Comparison of ENCODE assay signal across 21 cellular contexts in genomic region chr20:48238781-48239180, GRCh38.
DNase-seq lines count a peak whose midpoint lies in the region; ATAC-seq and TF ChIP-seq lines count a peak whose summit lies in the region.
"Had no signal": no experiment of that assay in that cellular context is flagged by ENCODE, and none has a peak within 500 bp of the region (broad histone marks: within the 10 kb centered on the region; RNA-seq: fewer than 3 reads in every experiment).

No MANE protein-coding gene starts in this region.

- no peak for TF ChIP-seq EP300 in gastroesophageal sphincter (IDR thresholded peaks at IDR 0.05)
- TF ChIP-seq EP300 in upper lobe of left lung (IDR thresholded peaks at IDR 0.05) = no peak

- H3K27me3 ChIP-seq in PC-9 (ENCODE audit: insufficient read depth, low read depth) (no peaks in the 10 kb centered on the region), gastroesophageal sphincter (no peaks in the 10 kb centered on the region), upper lobe of left lung (no peaks in the 10 kb centered on the region)
- H3K27me3 ChIP-seq: tibial nerve had no signal

- H3K79me2 ChIP-seq in PC-9 (ENCODE audit: low read depth) = no peaks in the 10 kb centered on the region

- peak overlapping the region; percentile 34 for H3K27ac ChIP-seq in PC-9
- H3K27ac ChIP-seq in gastroesophageal sphincter = peak overlapping the region in 3 of 4 donors; percentile 18 to 67 (median 64)
- H3K27ac ChIP-seq in upper lobe of left lung = no peak overlapping the region
- H3K27ac ChIP-seq: spleen, tibial nerve, WERI-Rb-1 had no signal

- BruUV-seq in PC-9 (replicated peaks; lab: Mats Ljungman, UMichigan) = no TSS peak

- no peaks in the 10 kb centered on the region; the same call in 1 of the 2 replicates for H3K9me3 ChIP-seq in PC-9 (ENCODE audit: insufficient read depth, low read depth)
- no peaks in the 10 kb centered on the region for H3K9me3 ChIP-seq in gastroesophageal sphincter
- H3K9me3 ChIP-seq in upper lobe of left lung = no peaks in the 10 kb centered on the region
- H3K9me3 ChIP-seq: spleen, tibial nerve had no signal

- H3K9me2 ChIP-seq in PC-9 (ENCODE audit: insufficient read depth) = no peaks in the 10 kb centered on the region

- no peak for ATAC-seq in gastroesophageal sphincter
- ATAC-seq in upper lobe of left lung (ENCODE audit: low FRiP score in 2 of 2) = no peak
- ATAC-seq: activated CD8-positive, alpha-beta memory T cell treated with anti-CD3 and anti-CD28 coated beads, Interleukin-2, amount 10 ng/mL, durations not matched to agents 7 days and 5 days; left colon; stimulated activated naive B cell treated with anti-CD40 and anti-IgM and Interleukin-4, amounts not matched to agents 10 μg/mL and 1 μg/mL and 100 μg/mL, for 72 hours had no signal

- WGBS in gastroesophageal sphincter (ENCODE audit: low coverage in 1 of 2), 2 donors = 46 to 55% methylated on average over 2 of the region's 4 CpGs
- 67 to 70% methylated on average over 4 of the region's 4 CpGs for WGBS in upper lobe of left lung, 2 donors

- H3K4me3 ChIP-seq in PC-9 (no peak overlapping the region), gastroesophageal sphincter (no peak overlapping the region), upper lobe of left lung (no peak overlapping the region)
- H3K4me3 ChIP-seq: spleen, tibial nerve had no signal

- peak; percentile 31 for DNase-seq in AG20443 (ENCODE audit: low spot score)
- DNase-seq in PC-9 = no peak
- peak; percentile 59 for DNase-seq in renal cortical epithelial cell (ENCODE audit: low read depth)
- DNase-seq in stimulated activated naive CD4-positive, alpha-beta T cell treated with Interleukin-2 at 50 U/mL for 16 hours (lab: John Stamatoyannopoulos, UW) = no peak
- DNase-seq in ecto neural progenitor cell (ENCODE audit: low spot score) = no peak
- DNase-seq in T-helper 1 cell = no peak
- no peak for DNase-seq in upper lobe of left lung
- DNase-seq: activated CD4-positive, alpha-beta T cell treated with anti-CD3 and anti-CD28 coated beads, Interleukin-2, amount 10 ng/mL, durations not matched to agents 7 days and 5 days; activated CD8-positive, alpha-beta memory T cell treated with anti-CD3 and anti-CD28 coated beads, Interleukin-2, amount 10 ng/mL, durations not matched to agents 7 days and 5 days; activated naive CD4-positive, alpha-beta T cell treated with anti-CD3 and anti-CD28 coated beads, Interleukin-2, amount 50 U/mL, for 16 hours; left colon; NCI-H1092 treated with DMSO at 0.1 percent for 48 hours; NCI-H2029; NCI-H226; retina; stimulated activated CD4-positive, alpha-beta T cell treated with anti-CD3 and anti-CD28 coated beads, Interleukin-4, amount 100 ng/mL, for 1 hour; stimulated activated naive B cell treated with anti-CD40 and anti-IgM and Interleukin-4, amounts not matched to agents 10 μg/mL and 1 μg/mL and 100 μg/mL, for 72 hours; WERI-Rb-1 had no signal

- no peaks in the 10 kb centered on the region for H3K36me3 ChIP-seq in PC-9 (ENCODE audit: low read depth)
- H3K36me3 ChIP-seq in gastroesophageal sphincter = no peaks in the 10 kb centered on the region
- no peaks in the 10 kb centered on the region for H3K36me3 ChIP-seq in upper lobe of left lung
- H3K36me3 ChIP-seq: spleen, tibial nerve, WERI-Rb-1 had no signal

- no peak for TF ChIP-seq CTCF in PC-9 (conservative IDR thresholded peaks at IDR 0.05)
- no peak for TF ChIP-seq CTCF in gastroesophageal sphincter (IDR thresholded peaks at IDR 0.05)
- TF ChIP-seq CTCF in upper lobe of left lung (IDR thresholded peaks at IDR 0.05) = no peak

- H3K4me1 ChIP-seq in PC-9 (replicated peaks; ENCODE audit: insufficient read depth) = peaks cover 16% of the 10 kb centered on the region
- peaks cover 0 to 30% (median 0%) of the 10 kb centered on the region in 3 donors for H3K4me1 ChIP-seq in gastroesophageal sphincter
- H3K4me1 ChIP-seq in upper lobe of left lung = no peaks in the 10 kb centered on the region
- H3K4me1 ChIP-seq: spleen, tibial nerve had no signal

- intact Hi-C loops in PC-9 (cut with micrococcal nuclease; ENCODE audit: unreplicated experiment) = no loop called here

- CTCF ChIA-PET in PC-9 (lab: Charles Lee) = interaction anchor here (0.6 to 0.7 kb wide), 2 partner anchors 431 to 512 kb away, joined by 3 to 17 read pairs; no protein-coding TSS in a partner anchor

- 0 out of 2 replicates have a peak overlapping the region, but pooled peaks have one; percentile 3 for H3K4me2 ChIP-seq in PC-9

- no peak overlapping the region for H2AFZ ChIP-seq in PC-9

- TF ChIP-seq POLR2A in gastroesophageal sphincter (IDR thresholded peaks at IDR 0.05) (no peak), upper lobe of left lung (IDR thresholded peaks at IDR 0.05) (no peak)

- peaks cover 4% of the 10 kb centered on the region; the same call in 1 of the 2 replicates for H3F3A ChIP-seq in PC-9 (ENCODE audit: insufficient read depth, low read depth)

- POLR2A ChIA-PET in PC-9 (lab: Charles Lee; ENCODE audit: unreplicated experiment) = no interaction called here

- H4K20me1 ChIP-seq in PC-9 (ENCODE audit: insufficient read depth) = no peaks in the 10 kb centered on the region

Comparison
In these comparisons a context has a peak if more than half of its experiments do, and no peak if none do; other contexts are left out.
1. DNase-seq: peak in AG20443 (single experiment) and renal cortical epithelial cell (single experiment); none in PC-9 (0 of 2), stimulated activated naive CD4-positive, alpha-beta T cell treated with Interleukin-2 at 50 U/mL for 16 hours (single experiment), ecto neural progenitor cell (single experiment), T-helper 1 cell (0 of 5) and upper lobe of left lung (0 of 2).
2. H3K27ac ChIP-seq: peak in PC-9 (single experiment) and gastroesophageal sphincter (3 of 4); none in upper lobe of left lung (0 of 4).